1 cellular context compared by ENCODE assay signal in the genomic region with DNA sequence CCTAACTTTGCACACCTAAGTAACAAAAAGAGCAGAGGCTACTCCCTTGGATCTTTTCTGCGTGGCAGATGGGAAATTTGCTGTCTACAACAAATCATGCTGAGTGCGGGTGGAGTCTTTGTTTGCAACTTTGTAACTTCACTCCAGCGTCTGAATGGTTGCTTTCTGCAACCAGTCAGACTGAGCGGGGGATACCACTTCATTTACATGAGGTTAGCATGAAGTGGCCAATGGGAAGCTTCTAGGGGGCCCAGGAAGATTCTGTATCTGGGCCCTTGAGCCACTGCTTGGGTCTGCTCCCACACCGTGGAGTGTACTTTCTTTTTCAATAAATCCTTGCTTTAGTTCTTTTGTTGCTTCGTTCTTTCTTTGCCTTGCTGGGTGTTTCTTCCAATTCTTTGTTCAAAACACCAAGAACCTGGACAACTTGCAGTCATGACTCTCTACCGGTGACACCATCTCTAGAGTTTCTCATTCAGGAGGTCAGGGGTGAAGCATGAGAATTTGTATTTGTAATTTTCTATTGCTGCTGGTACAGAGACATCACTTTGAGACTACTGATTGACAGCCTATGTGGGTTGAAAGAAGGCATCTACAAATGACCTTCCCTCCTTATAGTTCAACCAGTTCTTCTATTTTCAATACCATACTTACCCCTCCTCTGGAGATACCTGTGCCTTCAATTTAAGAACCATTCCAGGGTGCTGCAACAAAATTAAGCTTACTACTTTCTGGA.
TF ChIP-seq lines count a peak whose summit lies in the region.

No MANE protein-coding gene starts in this region.

TF ChIP-seq in WTC11, 78 proteins besides CTCF, POLR2A, EP300 and RAD21 (continued from another document):
- TF ChIP-seq, protein P1, sequence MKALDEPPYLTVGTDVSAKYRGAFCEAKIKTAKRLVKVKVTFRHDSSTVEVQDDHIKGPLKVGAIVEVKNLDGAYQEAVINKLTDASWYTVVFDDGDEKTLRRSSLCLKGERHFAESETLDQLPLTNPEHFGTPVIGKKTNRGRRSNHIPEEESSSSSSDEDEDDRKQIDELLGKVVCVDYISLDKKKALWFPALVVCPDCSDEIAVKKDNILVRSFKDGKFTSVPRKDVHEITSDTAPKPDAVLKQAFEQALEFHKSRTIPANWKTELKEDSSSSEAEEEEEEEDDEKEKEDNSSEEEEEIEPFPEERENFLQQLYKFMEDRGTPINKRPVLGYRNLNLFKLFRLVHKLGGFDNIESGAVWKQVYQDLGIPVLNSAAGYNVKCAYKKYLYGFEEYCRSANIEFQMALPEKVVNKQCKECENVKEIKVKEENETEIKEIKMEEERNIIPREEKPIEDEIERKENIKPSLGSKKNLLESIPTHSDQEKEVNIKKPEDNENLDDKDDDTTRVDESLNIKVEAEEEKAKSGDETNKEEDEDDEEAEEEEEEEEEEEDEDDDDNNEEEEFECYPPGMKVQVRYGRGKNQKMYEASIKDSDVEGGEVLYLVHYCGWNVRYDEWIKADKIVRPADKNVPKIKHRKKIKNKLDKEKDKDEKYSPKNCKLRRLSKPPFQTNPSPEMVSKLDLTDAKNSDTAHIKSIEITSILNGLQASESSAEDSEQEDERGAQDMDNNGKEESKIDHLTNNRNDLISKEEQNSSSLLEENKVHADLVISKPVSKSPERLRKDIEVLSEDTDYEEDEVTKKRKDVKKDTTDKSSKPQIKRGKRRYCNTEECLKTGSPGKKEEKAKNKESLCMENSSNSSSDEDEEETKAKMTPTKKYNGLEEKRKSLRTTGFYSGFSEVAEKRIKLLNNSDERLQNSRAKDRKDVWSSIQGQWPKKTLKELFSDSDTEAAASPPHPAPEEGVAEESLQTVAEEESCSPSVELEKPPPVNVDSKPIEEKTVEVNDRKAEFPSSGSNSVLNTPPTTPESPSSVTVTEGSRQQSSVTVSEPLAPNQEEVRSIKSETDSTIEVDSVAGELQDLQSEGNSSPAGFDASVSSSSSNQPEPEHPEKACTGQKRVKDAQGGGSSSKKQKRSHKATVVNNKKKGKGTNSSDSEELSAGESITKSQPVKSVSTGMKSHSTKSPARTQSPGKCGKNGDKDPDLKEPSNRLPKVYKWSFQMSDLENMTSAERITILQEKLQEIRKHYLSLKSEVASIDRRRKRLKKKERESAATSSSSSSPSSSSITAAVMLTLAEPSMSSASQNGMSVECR (CRISPR knock-in tag; IDR thresholded peaks at IDR 0.05; ENCODE audit: borderline replicate concordance): no peak
- TF ChIP-seq, protein P2, sequence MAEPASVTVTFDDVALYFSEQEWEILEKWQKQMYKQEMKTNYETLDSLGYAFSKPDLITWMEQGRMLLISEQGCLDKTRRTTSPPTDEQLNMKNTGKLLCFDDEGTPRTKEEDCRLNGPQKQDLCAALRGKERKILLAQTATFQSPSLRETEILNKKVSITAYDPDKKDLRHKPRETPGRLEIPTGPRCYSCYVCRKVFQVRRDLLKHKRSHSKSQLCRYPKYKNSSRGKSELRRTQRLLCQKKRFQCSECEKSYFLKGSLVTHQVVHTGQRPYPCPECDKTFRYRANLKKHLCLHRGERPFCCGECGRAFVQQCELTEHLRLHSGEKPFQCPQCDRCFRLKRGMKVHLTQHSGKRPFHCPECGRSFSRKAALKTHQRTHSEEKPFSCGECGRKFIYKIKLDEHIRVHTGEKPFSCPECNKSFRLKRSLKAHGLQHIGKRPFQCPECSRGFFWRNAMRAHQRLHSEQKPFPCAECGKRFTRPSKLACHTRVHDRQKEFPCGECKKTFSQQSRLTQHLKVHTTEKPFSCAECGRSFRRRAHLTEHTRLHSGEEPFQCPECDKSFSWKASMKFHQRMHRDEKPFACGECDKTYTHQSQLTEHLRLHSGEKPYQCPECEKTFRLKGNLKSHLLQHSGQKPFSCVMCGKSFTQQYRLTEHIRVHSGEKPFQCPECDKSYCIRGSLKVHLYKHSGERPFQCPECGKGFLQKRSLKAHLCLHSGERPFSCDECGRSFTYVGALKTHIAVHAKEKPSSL (CRISPR knock-in tag; conservative IDR thresholded peaks at IDR 0.05): no peak
- TF ChIP-seq ZNF219 (CRISPR knock-in tag; IDR thresholded peaks at IDR 0.05; ENCODE audit: borderline replicate concordance) (no peak), CBFB (CRISPR knock-in tag; IDR thresholded peaks at IDR 0.05; ENCODE audit: low read depth) (no peak), IRF2 (CRISPR knock-in tag; IDR thresholded peaks at IDR 0.05; ENCODE audit: borderline replicate concordance, low read depth) (no peak), NFYB (CRISPR knock-in tag; conservative IDR thresholded peaks at IDR 0.05; ENCODE audit: low read depth) (no peak), TEAD4 (CRISPR knock-in tag; IDR thresholded peaks at IDR 0.05) (no peak), ZNF263 (CRISPR knock-in tag; IDR thresholded peaks at IDR 0.05; ENCODE audit: low read depth) (no peak), HMGA2 (CRISPR knock-in tag; IDR thresholded peaks at IDR 0.05) (no peak), ESRRA (CRISPR knock-in tag; IDR thresholded peaks at IDR 0.05; ENCODE audit: borderline replicate concordance) (no peak)
- TF ChIP-seq, protein P3, sequence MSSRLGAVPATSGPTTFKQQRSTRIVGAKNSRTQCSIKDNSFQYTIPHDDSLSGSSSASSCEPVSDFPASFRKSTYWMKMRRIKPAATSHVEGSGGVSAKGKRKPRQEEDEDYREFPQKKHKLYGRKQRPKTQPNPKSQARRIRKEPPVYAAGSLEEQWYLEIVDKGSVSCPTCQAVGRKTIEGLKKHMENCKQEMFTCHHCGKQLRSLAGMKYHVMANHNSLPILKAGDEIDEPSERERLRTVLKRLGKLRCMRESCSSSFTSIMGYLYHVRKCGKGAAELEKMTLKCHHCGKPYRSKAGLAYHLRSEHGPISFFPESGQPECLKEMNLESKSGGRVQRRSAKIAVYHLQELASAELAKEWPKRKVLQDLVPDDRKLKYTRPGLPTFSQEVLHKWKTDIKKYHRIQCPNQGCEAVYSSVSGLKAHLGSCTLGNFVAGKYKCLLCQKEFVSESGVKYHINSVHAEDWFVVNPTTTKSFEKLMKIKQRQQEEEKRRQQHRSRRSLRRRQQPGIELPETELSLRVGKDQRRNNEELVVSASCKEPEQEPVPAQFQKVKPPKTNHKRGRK (CRISPR knock-in tag; IDR thresholded peaks at IDR 0.05; ENCODE audit: borderline replicate concordance): no peak
- TF ChIP-seq, protein P4, sequence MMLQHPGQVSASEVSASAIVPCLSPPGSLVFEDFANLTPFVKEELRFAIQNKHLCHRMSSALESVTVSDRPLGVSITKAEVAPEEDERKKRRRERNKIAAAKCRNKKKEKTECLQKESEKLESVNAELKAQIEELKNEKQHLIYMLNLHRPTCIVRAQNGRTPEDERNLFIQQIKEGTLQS (CRISPR knock-in tag; conservative IDR thresholded peaks at IDR 0.05): no peak
- TF ChIP-seq, protein P5, sequence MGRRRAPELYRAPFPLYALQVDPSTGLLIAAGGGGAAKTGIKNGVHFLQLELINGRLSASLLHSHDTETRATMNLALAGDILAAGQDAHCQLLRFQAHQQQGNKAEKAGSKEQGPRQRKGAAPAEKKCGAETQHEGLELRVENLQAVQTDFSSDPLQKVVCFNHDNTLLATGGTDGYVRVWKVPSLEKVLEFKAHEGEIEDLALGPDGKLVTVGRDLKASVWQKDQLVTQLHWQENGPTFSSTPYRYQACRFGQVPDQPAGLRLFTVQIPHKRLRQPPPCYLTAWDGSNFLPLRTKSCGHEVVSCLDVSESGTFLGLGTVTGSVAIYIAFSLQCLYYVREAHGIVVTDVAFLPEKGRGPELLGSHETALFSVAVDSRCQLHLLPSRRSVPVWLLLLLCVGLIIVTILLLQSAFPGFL (CRISPR knock-in tag; IDR thresholded peaks at IDR 0.05; ENCODE audit: borderline replicate concordance): no peak
